15 cellular contexts compared by ENCODE assay signal in the genomic region with DNA sequence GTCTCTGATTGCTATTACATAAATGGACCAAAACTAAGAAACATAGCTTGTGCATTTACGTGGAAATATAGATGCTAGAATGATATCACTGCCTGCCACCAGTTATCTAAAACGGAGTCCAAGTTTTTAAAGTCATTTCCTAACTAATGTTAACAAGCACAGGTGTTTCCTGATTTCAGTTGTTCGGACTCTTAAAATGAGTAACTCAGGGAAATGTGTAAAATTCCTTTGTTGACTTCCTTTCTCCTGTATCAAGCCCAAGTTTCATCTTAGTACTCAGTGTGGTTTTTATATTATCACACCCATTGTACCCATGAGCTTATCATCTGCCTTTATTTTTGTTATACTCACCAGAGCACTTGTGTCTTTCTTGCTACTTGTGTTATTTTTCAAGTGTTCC.
"Had no signal": no experiment of that assay in that cellular context is flagged by ENCODE, and none has a peak within 500 bp of the region (broad histone marks: within the 10 kb centered on the region; RNA-seq: fewer than 3 reads in every experiment).

No MANE protein-coding gene starts in this region.

- H3K27me3 Mint-ChIP-seq: activated CD4-positive, alpha-beta T cell treated with anti-CD3 and anti-CD28 coated beads, Interleukin-2, amount 10 ng/mL, durations not matched to agents 24 days and 14 days; activated naive CD4-positive, alpha-beta T cell treated with anti-CD3 and anti-CD28 coated beads, Interleukin-2, amount 10 ng/mL, durations not matched to agents 7 days and 5 days; activated T-helper 17 cell treated with anti-CD3 and anti-CD28 coated beads, Interleukin-2, amount 50 U/mL, for 72 hours; stimulated activated naive CD8-positive, alpha-beta T cell treated with anti-CD3 and anti-CD28 coated beads, Interleukin-15, amount 100 ng/mL, for 72 hours had no signal

- H3K27ac Mint-ChIP-seq: activated CD4-positive, alpha-beta T cell treated with anti-CD3 and anti-CD28 coated beads, Interleukin-2, amount 10 ng/mL, durations not matched to agents 24 days and 14 days; activated naive CD4-positive, alpha-beta T cell treated with anti-CD3 and anti-CD28 coated beads, Interleukin-2, amount 10 ng/mL, durations not matched to agents 7 days and 5 days; activated T-helper 17 cell treated with anti-CD3 and anti-CD28 coated beads, Interleukin-2, amount 50 U/mL, for 72 hours; stimulated activated naive CD8-positive, alpha-beta T cell treated with anti-CD3 and anti-CD28 coated beads, Interleukin-15, amount 100 ng/mL, for 72 hours; WTC11 had no signal

- H3K4me1 Mint-ChIP-seq: neural crest cell, WTC11 had no signal

- H3K27ac ChIP-seq: coronary artery, thoracic aorta had no signal

- H3K4me3 Mint-ChIP-seq: activated CD4-positive, alpha-beta T cell treated with anti-CD3 and anti-CD28 coated beads, Interleukin-2, amount 10 ng/mL, durations not matched to agents 24 days and 14 days; activated naive CD4-positive, alpha-beta T cell treated with anti-CD3 and anti-CD28 coated beads, Interleukin-2, amount 10 ng/mL, durations not matched to agents 7 days and 5 days; activated T-helper 17 cell treated with anti-CD3 and anti-CD28 coated beads, Interleukin-2, amount 50 U/mL, for 72 hours; neural crest cell; stimulated activated naive CD8-positive, alpha-beta T cell treated with anti-CD3 and anti-CD28 coated beads, Interleukin-15, amount 100 ng/mL, for 72 hours; WTC11 had no signal

- H3K4me3 ChIP-seq: coronary artery, thoracic aorta had no signal

- H3K36me3 ChIP-seq: thoracic aorta had no signal

- DNase-seq: activated CD4-positive, alpha-beta T cell treated with anti-CD3 and anti-CD28 coated beads, Interleukin-2, amount 10 ng/mL, durations not matched to agents 24 days and 14 days; activated CD8-positive, alpha-beta memory T cell treated with anti-CD3 and anti-CD28 coated beads for 24 hours; activated naive CD4-positive, alpha-beta T cell treated with anti-CD3 and anti-CD28 coated beads, Interleukin-2, amount 10 ng/mL, durations not matched to agents 7 days and 5 days; central memory CD4-positive, alpha-beta T cell; effector memory CD4-positive, alpha-beta T cell; left colon; mesendoderm; stimulated activated CD4-positive, alpha-beta T cell treated with anti-CD3 and anti-CD28 coated beads, Interleukin-4, amount 100 ng/mL, for 4 hours; stimulated activated naive CD8-positive, alpha-beta T cell treated with anti-CD3 and anti-CD28 coated beads, Interleukin-15, amount 100 ng/mL, for 72 hours; SW 1271 had no signal

- ATAC-seq: activated T-helper 17 cell treated with anti-CD3 and anti-CD28 coated beads, Interleukin-2, amount 50 U/mL, for 72 hours; left colon; stimulated activated naive CD8-positive, alpha-beta T cell treated with anti-CD3 and anti-CD28 coated beads, Interleukin-15, amount 100 ng/mL, for 72 hours; WTC11 had no signal
